In genomic region chr20:61871160-61871559, GRCh38 we compare ENCODE assay signal across 25 cellular contexts.
DNase-seq lines count a peak whose midpoint lies in the region; ATAC-seq, FAIRE-seq and TF ChIP-seq lines count a peak whose summit lies in the region.
"Had no signal": no experiment of that assay in that cellular context is flagged by ENCODE, and none has a peak within 500 bp of the region (broad histone marks: within the 10 kb centered on the region; RNA-seq: fewer than 3 reads in every experiment).

No MANE protein-coding gene starts in this region.

- H3K36me3 ChIP-seq in HepG2 (replicated peaks in 1 of 2; ENCODE audit: control insufficient read depth in 1 of 2, insufficient read depth in 2 of 2, low read length in 2 of 2) = no peaks in the 10 kb centered on the region
- no peaks in the 10 kb centered on the region for H3K36me3 ChIP-seq in right lobe of liver
- H3K36me3 ChIP-seq: BE2C, BLaER1 had no signal

- in situ Hi-C loops in HepG2 (cut with HindIII; ENCODE audit: extremely low pct_ligation_motif_present, low pct_unique_long_range_greater_than_20kb) = no loop called here

- 27% methylated on average over 6 of the region's 6 CpGs for WGBS in HepG2 (ENCODE audit: low lambda C conversion rate)
- WGBS in right lobe of liver (ENCODE audit: insufficient coverage, low coverage, low lambda C conversion rate, missing lambda C conversion rate) = 70% methylated on average over 6 of the region's 6 CpGs

- H3K9me3 ChIP-seq in HepG2 (ENCODE audit: low read length) = peaks cover 6% of the 10 kb centered on the region; the same call in 1 of the 2 replicates
- no peaks in the 10 kb centered on the region for H3K9me3 ChIP-seq in right lobe of liver
- H3K9me3 ChIP-seq: BE2C, BLaER1 had no signal

- intact Hi-C loops in HepG2 (cut with micrococcal nuclease; ENCODE audit: unreplicated experiment) (no loop called here), right lobe of liver (cut with DNase I) (no loop called here)

- H3K79me2 ChIP-seq in HepG2 (ENCODE audit: insufficient read depth, low read length) = no peaks in the 10 kb centered on the region

- H3K9ac ChIP-seq in HepG2 (ENCODE audit: insufficient read depth, low read depth, low read length) = no peak overlapping the region
- H3K9ac ChIP-seq: BLaER1 had no signal

- H3K27me3 ChIP-seq in HepG2 (ENCODE audit: control insufficient read depth in 1 of 2, insufficient read depth in 2 of 2, low read length in 2 of 2) = peaks cover 16 to 88% of the 10 kb centered on the region in 2 experiments
- H3K27me3 ChIP-seq in right lobe of liver = no peaks in the 10 kb centered on the region
- H3K27me3 ChIP-seq: BE2C, BLaER1 had no signal

- no peak for TF ChIP-seq POLR2A in HepG2 (IDR thresholded peaks at IDR 0.05; ENCODE audit: insufficient read depth in 1 of 2, low read depth in 2 of 2, low read length in 2 of 2)
- TF ChIP-seq POLR2A in right lobe of liver (IDR thresholded peaks at IDR 0.05) = no peak

- CTCF ChIA-PET in HepG2 (lab: Yijun Ruan, JAX; ENCODE audit: low intra/inter-chr PET ratio, low total read pairs) = no interaction called here

- H3K4me2 ChIP-seq in HepG2 (ENCODE audit: low read depth, low read length) = no peak overlapping the region

- POLR2A ChIA-PET in HepG2 (lab: Yijun Ruan, JAX) = no interaction called here

- ATAC-seq in HepG2 (no peak), right lobe of liver (no peak), GM21737 (IDR thresholded peaks at IDR 0.05; ENCODE audit: unreplicated experiment) (no peak)
- ATAC-seq: GM12878 had no signal

- TF ChIP-seq RAD21 in HepG2 (CRISPR knock-in tag; IDR thresholded peaks at IDR 0.05) = no peak

- H3K4me1 ChIP-seq in HepG2 (ENCODE audit: insufficient read depth, low read length) = no peaks in the 10 kb centered on the region
- no peaks in the 10 kb centered on the region for H3K4me1 ChIP-seq in right lobe of liver
- H3K4me1 ChIP-seq: BE2C had no signal

- no peak overlapping the region for H2AFZ ChIP-seq in HepG2 (ENCODE audit: low read length)

- DNase-seq in HepG2 (ENCODE audit: low spot score) (no peak), right lobe of liver (no peak), HTR-8/SVneo (ENCODE audit: insufficient read length, low spot score) (no peak), foreskin melanocyte (no peak)
- DNase-seq: 8988T; ACHN; BE2C; C1 segment of cervical spinal cord; CD4-positive, alpha-beta memory T cell; CD4-positive, CD25-positive, alpha-beta regulatory T cell; CD8-positive, alpha-beta memory T cell; COR-L47; DMS 273 treated with DMSO at 0.1 percent for 48 hours; DMS153; DMS53; DMS79; DND-41; EL; GDM1 had no signal

- TF ChIP-seq EP300 in HepG2 (IDR thresholded peaks at IDR 0.05; ENCODE audit: low read depth in 2 of 2, low read length in 2 of 2) (no peak), HepG2 (CRISPR knock-in tag; IDR thresholded peaks at IDR 0.05; ENCODE audit: borderline replicate concordance) (no peak)

- BruUV-seq in HepG2 (replicated peaks; lab: Mats Ljungman, UMichigan) = no TSS peak

- H3K27ac ChIP-seq in HepG2 (ENCODE audit: extremely low read length, insufficient read depth, low read length) (no peak overlapping the region), right lobe of liver (no peak overlapping the region)
- H3K27ac ChIP-seq: BLaER1 had no signal

- TF ChIP-seq CTCF in HepG2 (CRISPR knock-in tag; IDR thresholded peaks at IDR 0.05) = no peak
- TF ChIP-seq CTCF in right lobe of liver (IDR thresholded peaks at IDR 0.05) = no peak

- H3K4me3 ChIP-seq in HepG2 (replicated peaks in 1 of 3; ENCODE audit: insufficient read depth in 1 of 3, low read depth in 2 of 3, low read length in 3 of 3) (no peak overlapping the region), right lobe of liver (no peak overlapping the region)
- H3K4me3 ChIP-seq: BLaER1, GM12878 had no signal

- FAIRE-seq in HepG2 (lab: Jason Lieb, UNC) (no peak), HTR-8/SVneo (lab: Jason Lieb, UNC) (peak; percentile 46)
- FAIRE-seq: A204.1, GM12878, GM12892, GM18507 had no signal

- H4K20me1 ChIP-seq in HepG2 (ENCODE audit: insufficient read depth, low read length) = no peaks in the 10 kb centered on the region
- H4K20me1 ChIP-seq: BLaER1 had no signal

TF ChIP-seq in HepG2, 621 proteins besides CTCF, POLR2A, EP300 and RAD21:
- TF ChIP-seq ELF3 (CRISPR knock-in tag; IDR thresholded peaks at IDR 0.05) (no peak), XRCC5 (optimal IDR thresholded peaks at IDR 0.05; ENCODE audit: low read length) (no peak), ZNF317 (CRISPR knock-in tag; IDR thresholded peaks at IDR 0.05) (peak; percentile 98), ARNT (IDR thresholded peaks at IDR 0.05) (no peak)
